In the genomic region with DNA sequence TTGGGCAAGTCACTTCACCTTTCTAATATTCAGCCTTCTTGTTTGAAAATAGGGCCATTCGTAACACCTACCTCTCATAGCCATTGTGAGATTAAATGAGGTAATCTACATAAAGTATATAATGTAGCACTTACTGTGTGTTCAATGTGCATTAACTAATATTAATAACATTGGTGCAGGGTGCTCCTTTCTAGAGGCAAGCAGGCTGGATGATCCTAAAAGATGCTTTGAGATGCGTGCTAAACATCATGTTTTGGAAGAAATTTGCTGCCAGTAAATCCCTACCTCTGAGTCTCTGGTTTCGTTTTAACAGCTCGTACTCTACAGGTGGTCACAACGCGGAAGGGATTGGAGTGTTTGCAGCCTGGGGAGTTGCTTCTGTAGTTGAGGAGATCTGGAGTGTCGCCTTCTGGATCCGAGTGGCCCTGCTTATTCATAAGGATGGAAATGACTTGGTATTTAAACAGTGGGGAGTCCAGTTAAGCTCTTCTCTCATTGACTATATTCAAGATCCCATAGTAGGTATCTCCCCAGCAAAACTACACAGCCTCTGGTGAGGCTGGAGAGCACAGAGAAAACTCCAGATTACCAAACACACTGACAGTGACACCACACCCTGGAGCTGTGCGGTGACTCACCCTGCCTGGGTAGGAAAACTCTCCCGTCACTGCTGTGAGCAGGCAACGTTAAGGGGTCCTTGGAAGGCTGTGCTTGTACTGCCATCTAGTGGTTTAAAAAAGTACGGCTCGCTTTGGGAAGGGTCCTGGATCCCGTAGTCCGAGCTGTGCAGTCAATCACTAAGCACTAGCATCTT, we compare ENCODE assay signal across 1 cellular context.
TF ChIP-seq lines count a peak whose summit lies in the region.

No MANE protein-coding gene starts in this region.

TF ChIP-seq in K562, 482 proteins besides CTCF, POLR2A, EP300 and RAD21 (continued from another document and continues in another):
- TF ChIP-seq, protein P1, sequence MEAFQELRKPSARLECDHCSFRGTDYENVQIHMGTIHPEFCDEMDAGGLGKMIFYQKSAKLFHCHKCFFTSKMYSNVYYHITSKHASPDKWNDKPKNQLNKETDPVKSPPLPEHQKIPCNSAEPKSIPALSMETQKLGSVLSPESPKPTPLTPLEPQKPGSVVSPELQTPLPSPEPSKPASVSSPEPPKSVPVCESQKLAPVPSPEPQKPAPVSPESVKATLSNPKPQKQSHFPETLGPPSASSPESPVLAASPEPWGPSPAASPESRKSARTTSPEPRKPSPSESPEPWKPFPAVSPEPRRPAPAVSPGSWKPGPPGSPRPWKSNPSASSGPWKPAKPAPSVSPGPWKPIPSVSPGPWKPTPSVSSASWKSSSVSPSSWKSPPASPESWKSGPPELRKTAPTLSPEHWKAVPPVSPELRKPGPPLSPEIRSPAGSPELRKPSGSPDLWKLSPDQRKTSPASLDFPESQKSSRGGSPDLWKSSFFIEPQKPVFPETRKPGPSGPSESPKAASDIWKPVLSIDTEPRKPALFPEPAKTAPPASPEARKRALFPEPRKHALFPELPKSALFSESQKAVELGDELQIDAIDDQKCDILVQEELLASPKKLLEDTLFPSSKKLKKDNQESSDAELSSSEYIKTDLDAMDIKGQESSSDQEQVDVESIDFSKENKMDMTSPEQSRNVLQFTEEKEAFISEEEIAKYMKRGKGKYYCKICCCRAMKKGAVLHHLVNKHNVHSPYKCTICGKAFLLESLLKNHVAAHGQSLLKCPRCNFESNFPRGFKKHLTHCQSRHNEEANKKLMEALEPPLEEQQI (IDR thresholded peaks at IDR 0.05): no peak
- TF ChIP-seq, protein P2, sequence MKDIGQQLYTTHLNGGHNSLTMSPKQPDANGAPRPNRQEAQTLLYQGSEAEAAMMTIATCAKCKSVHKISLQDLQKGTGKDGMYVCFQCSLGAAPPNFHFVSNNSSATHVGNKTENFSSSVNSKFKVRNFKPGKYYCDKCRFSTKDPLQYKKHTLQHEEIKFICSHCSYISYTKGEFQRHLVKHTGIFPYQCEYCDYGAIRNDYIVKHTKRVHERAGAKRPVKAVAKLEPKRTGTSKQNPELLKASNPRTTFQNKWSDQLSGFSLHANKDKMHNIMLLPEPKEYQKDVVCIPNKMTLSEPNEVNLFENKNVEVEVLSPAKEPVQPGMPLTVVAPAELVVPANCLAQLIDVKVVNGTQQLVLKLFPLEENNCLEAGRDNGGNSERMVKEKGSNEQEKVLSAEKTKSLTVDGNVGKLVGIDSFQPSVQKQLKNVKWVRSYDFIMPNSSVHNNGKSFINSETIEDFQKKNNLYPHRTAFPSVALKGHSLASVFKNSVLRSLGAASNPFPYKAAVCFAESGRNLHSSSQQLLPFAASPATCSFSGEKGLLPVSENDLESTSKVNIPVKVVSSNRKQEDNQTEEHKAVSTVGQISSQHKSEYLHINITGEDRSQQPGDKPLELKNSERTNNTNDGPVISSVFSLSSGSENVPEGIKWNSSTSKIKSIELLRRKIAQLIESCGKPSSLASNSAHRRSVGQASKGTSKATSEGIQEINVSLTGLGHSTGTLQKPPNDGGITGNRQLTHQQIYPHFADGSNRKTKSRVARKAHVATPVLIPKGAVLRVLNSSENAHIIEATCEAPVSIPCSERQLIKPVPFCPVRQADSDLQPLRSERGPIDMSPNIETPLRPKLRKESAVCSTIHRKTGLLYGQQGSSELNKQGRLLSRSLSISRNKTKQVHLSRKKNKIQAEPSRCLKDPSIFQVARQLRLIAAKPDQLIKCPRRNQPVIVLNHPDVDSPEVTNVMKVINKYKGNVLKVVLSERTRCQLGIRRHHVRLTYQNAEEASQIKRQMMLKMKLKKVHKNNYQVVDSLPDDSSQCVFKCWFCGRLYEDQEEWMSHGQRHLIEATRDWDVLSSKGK (CRISPR knock-in tag; IDR thresholded peaks at IDR 0.05): no peak
- TF ChIP-seq RAD51 (IDR thresholded peaks at IDR 0.05; ENCODE audit: borderline replicate concordance, low read depth) (no peak), ZNF57 (CRISPR knock-in tag; IDR thresholded peaks at IDR 0.05) (no peak), COPS2 (conservative IDR thresholded peaks at IDR 0.05) (no peak), SRSF3 (IDR thresholded peaks at IDR 0.05; ENCODE audit: insufficient read depth, low read length) (no peak), ZNF263 (CRISPR knock-in tag; IDR thresholded peaks at IDR 0.05; ENCODE audit: borderline replicate concordance) (no peak), RBM39 (optimal IDR thresholded peaks at IDR 0.05; ENCODE audit: low read depth, low read length) (no peak), TARDBP (IDR thresholded peaks at IDR 0.05) (no peak), STAT5B (CRISPR knock-in tag; IDR thresholded peaks at IDR 0.05) (no peak), SMAD2 (IDR thresholded peaks at IDR 0.05; ENCODE audit: low read depth, low read length) (no peak), XRCC3 (IDR thresholded peaks at IDR 0.05) (no peak), SIX5 (IDR thresholded peaks at IDR 0.05; ENCODE audit: borderline replicate concordance in 1 of 2, insufficient read depth in 1 of 2, low read depth in 1 of 2, low read length in 2 of 2) (no peak), ETS2 (tag; IDR thresholded peaks at IDR 0.05; ENCODE audit: borderline replicate concordance, poor library complexity, severe bottlenecking) (no peak), ZNF436 (CRISPR knock-in tag; IDR thresholded peaks at IDR 0.05) (no peak), MEIS2 (IDR thresholded peaks at IDR 0.05; ENCODE audit: partially characterized antibody) (peak; percentile 59), LEF1 (IDR thresholded peaks at IDR 0.05) (0 out of 2 replicates have a peak, but pooled peaks have one; percentile 29), ASH1L (IDR thresholded peaks at IDR 0.05; ENCODE audit: borderline replicate concordance, low read depth, partially characterized antibody) (no peak), ARID1B (IDR thresholded peaks at IDR 0.05) (peak; percentile 64), ZNF239 (CRISPR knock-in tag; IDR thresholded peaks at IDR 0.05) (no peak; the same call in 1 of the 2 replicates), NR3C1 (CRISPR knock-in tag; IDR thresholded peaks at IDR 0.05) (no peak), ILK (tag; IDR thresholded peaks at IDR 0.05; ENCODE audit: borderline replicate concordance, low read depth) (no peak), SP2 (IDR thresholded peaks at IDR 0.05; ENCODE audit: extremely low read depth, low read depth, low read length, poor library complexity, severe bottlenecking) (no peak), HDAC8 (tag; IDR thresholded peaks at IDR 0.05) (no peak), JUN (IDR thresholded peaks at IDR 0.05; ENCODE audit: borderline replicate concordance, low read depth, low read length) (peak; percentile 99), JUN (CRISPR knock-in tag; IDR thresholded peaks at IDR 0.05; ENCODE audit: borderline replicate concordance) (peak; percentile 85; the same call in 1 of the 2 replicates), MCM5 (IDR thresholded peaks at IDR 0.05; ENCODE audit: low read depth) (no peak), ZC3H4 (CRISPR knock-in tag; IDR thresholded peaks at IDR 0.05; ENCODE audit: borderline replicate concordance) (no peak), NCOA4 (IDR thresholded peaks at IDR 0.05; ENCODE audit: partially characterized antibody) (no peak), JUND (IDR thresholded peaks at IDR 0.05; ENCODE audit: borderline replicate concordance, low read depth, low read length) (peak; percentile 99), JUND (tag; IDR thresholded peaks at IDR 0.05; ENCODE audit: borderline replicate concordance, low read depth, low read length) (peak; percentile 99), ZNF668 (CRISPR knock-in tag; IDR thresholded peaks at IDR 0.05) (no peak), ZFP36 (IDR thresholded peaks at IDR 0.05; ENCODE audit: low read depth, low read length, partially characterized antibody) (peak; percentile 57), ZNF324 (CRISPR knock-in tag; IDR thresholded peaks at IDR 0.05) (no peak), RFX1 (IDR thresholded peaks at IDR 0.05) (no peak)
- TF ChIP-seq, protein P3, sequence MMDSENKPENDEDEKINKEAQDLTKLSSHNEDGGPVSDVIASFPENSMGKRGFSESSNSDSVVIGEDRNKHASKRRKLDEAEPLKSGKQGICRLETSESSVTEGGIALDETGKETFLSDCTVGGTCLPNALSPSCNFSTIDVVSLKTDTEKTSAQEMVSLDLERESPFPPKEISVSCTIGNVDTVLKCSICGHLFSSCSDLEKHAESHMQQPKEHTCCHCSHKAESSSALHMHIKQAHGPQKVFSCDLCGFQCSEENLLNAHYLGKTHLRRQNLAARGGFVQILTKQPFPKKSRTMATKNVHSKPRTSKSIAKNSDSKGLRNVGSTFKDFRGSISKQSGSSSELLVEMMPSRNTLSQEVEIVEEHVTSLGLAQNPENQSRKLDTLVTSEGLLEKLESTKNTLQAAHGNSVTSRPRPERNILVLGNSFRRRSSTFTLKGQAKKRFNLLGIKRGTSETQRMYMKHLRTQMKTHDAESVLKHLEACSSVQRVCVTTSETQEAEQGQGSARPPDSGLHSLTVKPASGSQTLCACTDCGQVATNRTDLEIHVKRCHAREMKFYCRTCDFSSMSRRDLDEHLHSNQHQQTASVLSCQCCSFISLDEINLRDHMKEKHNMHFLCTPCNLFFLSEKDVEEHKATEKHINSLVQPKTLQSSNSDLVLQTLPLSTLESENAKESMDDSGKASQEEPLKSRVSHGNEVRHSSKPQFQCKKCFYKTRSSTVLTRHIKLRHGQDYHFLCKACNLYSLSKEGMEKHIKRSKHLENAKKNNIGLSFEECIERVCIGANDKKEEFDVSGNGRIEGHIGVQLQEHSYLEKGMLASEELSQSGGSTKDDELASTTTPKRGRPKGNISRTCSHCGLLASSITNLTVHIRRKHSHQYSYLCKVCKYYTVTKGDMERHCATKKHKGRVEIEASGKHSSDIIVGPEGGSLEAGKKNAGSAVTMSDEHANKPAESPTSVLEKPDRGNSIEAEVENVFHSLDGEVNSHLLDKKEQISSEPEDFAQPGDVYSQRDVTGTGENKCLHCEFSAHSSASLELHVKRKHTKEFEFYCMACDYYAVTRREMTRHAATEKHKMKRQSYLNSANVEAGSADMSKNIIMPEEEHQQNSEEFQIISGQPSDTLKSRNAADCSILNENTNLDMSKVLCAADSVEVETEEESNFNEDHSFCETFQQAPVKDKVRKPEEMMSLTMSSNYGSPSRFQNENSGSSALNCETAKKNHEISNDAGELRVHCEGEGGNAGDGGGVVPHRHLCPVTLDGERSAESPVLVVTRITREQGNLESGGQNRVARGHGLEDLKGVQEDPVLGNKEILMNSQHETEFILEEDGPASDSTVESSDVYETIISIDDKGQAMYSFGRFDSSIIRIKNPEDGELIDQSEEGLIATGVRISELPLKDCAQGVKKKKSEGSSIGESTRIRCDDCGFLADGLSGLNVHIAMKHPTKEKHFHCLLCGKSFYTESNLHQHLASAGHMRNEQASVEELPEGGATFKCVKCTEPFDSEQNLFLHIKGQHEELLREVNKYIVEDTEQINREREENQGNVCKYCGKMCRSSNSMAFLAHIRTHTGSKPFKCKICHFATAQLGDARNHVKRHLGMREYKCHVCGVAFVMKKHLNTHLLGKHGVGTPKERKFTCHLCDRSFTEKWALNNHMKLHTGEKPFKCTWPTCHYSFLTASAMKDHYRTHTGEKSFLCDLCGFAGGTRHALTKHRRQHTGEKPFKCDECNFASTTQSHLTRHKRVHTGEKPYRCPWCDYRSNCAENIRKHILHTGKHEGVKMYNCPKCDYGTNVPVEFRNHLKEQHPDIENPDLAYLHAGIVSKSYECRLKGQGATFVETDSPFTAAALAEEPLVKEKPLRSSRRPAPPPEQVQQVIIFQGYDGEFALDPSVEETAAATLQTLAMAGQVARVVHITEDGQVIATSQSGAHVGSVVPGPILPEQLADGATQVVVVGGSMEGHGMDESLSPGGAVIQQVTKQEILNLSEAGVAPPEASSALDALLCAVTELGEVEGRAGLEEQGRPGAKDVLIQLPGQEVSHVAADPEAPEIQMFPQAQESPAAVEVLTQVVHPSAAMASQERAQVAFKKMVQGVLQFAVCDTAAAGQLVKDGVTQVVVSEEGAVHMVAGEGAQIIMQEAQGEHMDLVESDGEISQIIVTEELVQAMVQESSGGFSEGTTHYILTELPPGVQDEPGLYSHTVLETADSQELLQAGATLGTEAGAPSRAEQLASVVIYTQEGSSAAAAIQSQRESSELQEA (IDR thresholded peaks at IDR 0.05; ENCODE audit: low read depth): no peak
- TF ChIP-seq, protein P4, sequence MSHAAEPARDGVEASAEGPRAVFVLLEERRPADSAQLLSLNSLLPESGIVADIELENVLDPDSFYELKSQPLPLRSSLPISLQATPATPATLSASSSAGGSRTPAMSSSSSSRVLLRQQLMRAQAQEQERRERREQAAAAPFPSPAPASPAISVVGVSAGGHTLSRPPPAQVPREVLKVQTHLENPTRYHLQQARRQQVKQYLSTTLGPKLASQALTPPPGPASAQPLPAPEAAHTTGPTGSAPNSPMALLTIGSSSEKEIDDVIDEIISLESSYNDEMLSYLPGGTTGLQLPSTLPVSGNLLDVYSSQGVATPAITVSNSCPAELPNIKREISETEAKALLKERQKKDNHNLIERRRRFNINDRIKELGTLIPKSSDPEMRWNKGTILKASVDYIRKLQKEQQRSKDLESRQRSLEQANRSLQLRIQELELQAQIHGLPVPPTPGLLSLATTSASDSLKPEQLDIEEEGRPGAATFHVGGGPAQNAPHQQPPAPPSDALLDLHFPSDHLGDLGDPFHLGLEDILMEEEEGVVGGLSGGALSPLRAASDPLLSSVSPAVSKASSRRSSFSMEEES (CRISPR knock-in tag; IDR thresholded peaks at IDR 0.05): no peak
- TF ChIP-seq, protein P5, sequence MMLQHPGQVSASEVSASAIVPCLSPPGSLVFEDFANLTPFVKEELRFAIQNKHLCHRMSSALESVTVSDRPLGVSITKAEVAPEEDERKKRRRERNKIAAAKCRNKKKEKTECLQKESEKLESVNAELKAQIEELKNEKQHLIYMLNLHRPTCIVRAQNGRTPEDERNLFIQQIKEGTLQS (IDR thresholded peaks at IDR 0.05): peak; percentile 98
- TF ChIP-seq, protein P5 (CRISPR knock-in tag; conservative IDR thresholded peaks at IDR 0.05): peak; percentile 97
- TF ChIP-seq, protein P6, sequence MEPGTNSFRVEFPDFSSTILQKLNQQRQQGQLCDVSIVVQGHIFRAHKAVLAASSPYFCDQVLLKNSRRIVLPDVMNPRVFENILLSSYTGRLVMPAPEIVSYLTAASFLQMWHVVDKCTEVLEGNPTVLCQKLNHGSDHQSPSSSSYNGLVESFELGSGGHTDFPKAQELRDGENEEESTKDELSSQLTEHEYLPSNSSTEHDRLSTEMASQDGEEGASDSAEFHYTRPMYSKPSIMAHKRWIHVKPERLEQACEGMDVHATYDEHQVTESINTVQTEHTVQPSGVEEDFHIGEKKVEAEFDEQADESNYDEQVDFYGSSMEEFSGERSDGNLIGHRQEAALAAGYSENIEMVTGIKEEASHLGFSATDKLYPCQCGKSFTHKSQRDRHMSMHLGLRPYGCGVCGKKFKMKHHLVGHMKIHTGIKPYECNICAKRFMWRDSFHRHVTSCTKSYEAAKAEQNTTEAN (CRISPR knock-in tag; IDR thresholded peaks at IDR 0.05): no peak
- TF ChIP-seq, protein P7, sequence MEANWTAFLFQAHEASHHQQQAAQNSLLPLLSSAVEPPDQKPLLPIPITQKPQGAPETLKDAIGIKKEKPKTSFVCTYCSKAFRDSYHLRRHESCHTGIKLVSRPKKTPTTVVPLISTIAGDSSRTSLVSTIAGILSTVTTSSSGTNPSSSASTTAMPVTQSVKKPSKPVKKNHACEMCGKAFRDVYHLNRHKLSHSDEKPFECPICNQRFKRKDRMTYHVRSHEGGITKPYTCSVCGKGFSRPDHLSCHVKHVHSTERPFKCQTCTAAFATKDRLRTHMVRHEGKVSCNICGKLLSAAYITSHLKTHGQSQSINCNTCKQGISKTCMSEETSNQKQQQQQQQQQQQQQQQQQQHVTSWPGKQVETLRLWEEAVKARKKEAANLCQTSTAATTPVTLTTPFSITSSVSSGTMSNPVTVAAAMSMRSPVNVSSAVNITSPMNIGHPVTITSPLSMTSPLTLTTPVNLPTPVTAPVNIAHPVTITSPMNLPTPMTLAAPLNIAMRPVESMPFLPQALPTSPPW (CRISPR knock-in tag; IDR thresholded peaks at IDR 0.05): no peak
